ENCODE assay signal across 17 cellular contexts in the genomic region with DNA sequence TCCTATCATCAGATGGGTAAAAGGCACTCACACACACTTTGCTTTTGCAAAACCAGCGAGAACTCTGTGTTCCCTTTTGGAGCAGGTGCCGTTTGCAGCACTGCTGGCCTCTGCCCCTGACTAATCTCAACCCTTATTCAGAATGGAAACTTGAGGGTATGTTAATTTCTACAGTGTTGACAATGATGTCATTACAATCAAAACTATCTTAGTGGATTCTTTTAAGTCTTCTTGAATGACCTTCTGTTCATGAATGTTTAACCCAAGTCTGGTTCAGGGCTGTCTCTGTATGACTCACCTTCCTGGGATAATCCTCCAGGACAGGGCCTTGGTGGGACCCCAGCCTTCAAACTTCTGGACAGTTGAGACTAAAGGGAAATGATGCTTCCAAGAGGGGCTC.
"Had no signal": no experiment of that assay in that cellular context is flagged by ENCODE, and none has a peak within 500 bp of the region (broad histone marks: within the 10 kb centered on the region; RNA-seq: fewer than 3 reads in every experiment).

No MANE protein-coding gene starts in this region.

- H3K4me1 ChIP-seq: ascending aorta, esophagus squamous epithelium, foreskin keratinocyte, heart left ventricle, pancreas, tibial nerve had no signal

- ATAC-seq: activated CD8-positive, alpha-beta memory T cell treated with anti-CD3 and anti-CD28 coated beads, Interleukin-2, amount 10 ng/mL, durations not matched to agents 7 days and 5 days; foreskin keratinocyte; heart left ventricle; pancreas; stimulated activated effector memory CD8-positive, alpha-beta T cell treated with anti-CD3 and anti-CD28 coated beads, Interleukin-12 subunit alpha, Interleukin-12 subunit beta, amount 100 ng/mL, for 72 hours; T-helper 17 cell had no signal

- H2AFZ ChIP-seq: neural progenitor cell had no signal

- H3K36me3 ChIP-seq: ascending aorta, esophagus squamous epithelium, heart left ventricle, neural progenitor cell, pancreas, tibial nerve had no signal

- H3K4me2 ChIP-seq: smooth muscle cell had no signal

- H3K9me3 ChIP-seq: ascending aorta, esophagus squamous epithelium, heart left ventricle, pancreas, tibial nerve had no signal

- H3K27ac ChIP-seq: ascending aorta, esophagus squamous epithelium, foreskin keratinocyte, heart left ventricle, neural progenitor cell, pancreas, tibial nerve had no signal

- H3K4me3 ChIP-seq: ascending aorta, esophagus squamous epithelium, heart left ventricle, neural progenitor cell, pancreas, smooth muscle cell, tibial nerve had no signal

- H3K27me3 ChIP-seq: ascending aorta, foreskin keratinocyte, neural progenitor cell, tibial nerve had no signal

- H3K9ac ChIP-seq: neural progenitor cell had no signal

- DNase-seq: activated CD4-positive, alpha-beta T cell treated with anti-CD3 and anti-CD28 coated beads, Interleukin-2, amount 50 U/mL, for 1 hour; activated CD4-positive, CD25-positive, alpha-beta regulatory T cell; activated CD8-positive, alpha-beta memory T cell treated with anti-CD3 and anti-CD28 coated beads, Interleukin-2, amount 10 ng/mL, durations not matched to agents 7 days and 5 days; activated gamma-delta T cell; activated T-cell treated with anti-CD3 and anti-CD28 coated beads, Interleukin-2, amount 50 U/mL, for 24 hours; esophagus squamous epithelium; foreskin keratinocyte; heart left ventricle; kidney; pancreas; retina; T-helper 17 cell had no signal
